In the genomic region with DNA sequence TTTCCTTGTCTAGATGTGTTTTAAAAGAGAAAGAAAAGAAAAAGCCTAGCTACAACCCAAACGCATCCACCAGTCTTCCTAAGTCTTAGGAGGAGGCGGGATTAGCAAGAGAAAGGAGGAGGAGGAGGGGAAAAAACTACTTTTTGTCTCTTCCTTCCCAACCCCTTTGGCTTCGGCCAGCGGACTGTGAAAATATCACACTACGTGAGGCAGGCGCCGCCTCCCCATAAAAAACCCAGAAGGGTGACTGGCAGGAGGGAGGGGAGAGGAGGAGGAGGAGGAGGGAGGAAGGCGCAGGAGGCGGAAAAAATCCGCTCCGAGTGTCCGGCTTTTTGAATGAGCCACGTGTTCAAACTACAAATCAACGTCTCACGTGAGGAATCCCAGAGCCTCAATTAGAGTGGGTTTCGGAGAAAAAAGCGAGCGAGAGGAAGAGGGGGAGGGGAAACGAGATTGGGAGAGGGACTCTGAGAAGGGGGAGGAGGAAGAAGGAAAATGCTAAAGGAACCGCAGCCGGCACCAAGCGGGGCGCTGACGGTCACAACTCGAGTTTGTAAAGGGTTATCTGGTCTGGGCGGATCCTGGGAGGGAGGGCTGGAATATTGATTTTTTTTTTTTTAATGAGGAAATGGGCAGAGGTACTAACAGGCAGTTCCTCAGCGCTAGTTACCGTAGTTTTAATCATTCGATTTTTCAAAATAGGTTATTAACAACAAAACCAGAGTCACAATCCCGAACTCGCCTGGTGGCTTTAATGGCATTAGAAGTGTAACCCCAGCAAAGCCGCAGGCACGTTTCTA, we compare ENCODE assay signal across 8 cellular contexts. TPM values are rescaled to one million over a fixed set of nuclear protein-coding genes. Genes with fewer than 3 reads are reported as not detected.
DNase-seq lines count a peak whose midpoint lies in the region; ATAC-seq and TF ChIP-seq lines count a peak whose summit lies in the region.

A gene (minus strand): TSS at position 202 of the 800 bp plus-strand sequence. CDS start 381 bp downstream, outside the sequence.

- H3K27ac ChIP-seq in left ventricle myocardium inferior (replicated peaks) (no peak within 1 kb of the TSS), Karpas-422 (ENCODE audit: low read length) (peak within 1 kb of the TSS; percentile 96), RWPE1 (peak within 1 kb of the TSS; percentile 98), mammary epithelial cell (ENCODE audit: insufficient read depth, low read depth, low read length) (no peak within 1 kb of the TSS), transverse colon (no peak within 1 kb of the TSS)

- H3K9me2 ChIP-seq in Karpas-422 (replicated peaks; ENCODE audit: insufficient read depth, low read length): no peaks in the 10 kb centered on the region

- H3K36me3 ChIP-seq in left ventricle myocardium inferior (no peaks in the 10 kb centered on the region), Karpas-422 (ENCODE audit: insufficient read depth, low read length) (peaks cover 7% of the 10 kb centered on the region; the same call in 1 of the 2 replicates), mammary epithelial cell (ENCODE audit: insufficient read depth, low read length) (no peaks in the 10 kb centered on the region), transverse colon (no peaks in the 10 kb centered on the region)

- intact Hi-C loops in left ventricle myocardium inferior (cut with micrococcal nuclease) (no loop called here), Right ventricle myocardium inferior (cut with DNase I) (no loop called here), mammary epithelial cell (cut with micrococcal nuclease) (loop anchor here (10.0 kb wide), 1 partner anchor 286 kb away; a partner anchor contains a TSS), transverse colon (cut with DNase I; ENCODE audit: low total_unique reads) (no loop called here)

- H3K4me3 ChIP-seq in left ventricle myocardium inferior: peak within 1 kb of the TSS; percentile 58
- peak within 1 kb of the TSS; percentile 91 for H3K4me3 ChIP-seq in Karpas-422 (ENCODE audit: low read length)
- peak within 1 kb of the TSS; percentile 27 to 48 (median 45) for H3K4me3 ChIP-seq in mammary epithelial cell (replicated peaks in 1 of 3; ENCODE audit: insufficient read depth in 1 of 3, low read depth in 2 of 3, low read length in 3 of 3)
- peak within 1 kb of the TSS in 3 of 4 donors; percentile 5 to 44 (median 28) for H3K4me3 ChIP-seq in transverse colon

- H3K79me2 ChIP-seq in Karpas-422 (ENCODE audit: low read length): peaks cover 64% of the 10 kb centered on the region
- H3K79me2 ChIP-seq in mammary epithelial cell (ENCODE audit: insufficient read depth, low read length): no peaks in the 10 kb centered on the region

- H3K9me3 ChIP-seq in left ventricle myocardium inferior (replicated peaks) (no peaks in the 10 kb centered on the region), Karpas-422 (ENCODE audit: low read length) (no peaks in the 10 kb centered on the region), mammary epithelial cell (replicated peaks; ENCODE audit: insufficient read depth, low read length) (no peaks in the 10 kb centered on the region), transverse colon (no peaks in the 10 kb centered on the region)

- POLR2A ChIA-PET in RWPE1 (lab: Yijun Ruan, JAX; ENCODE audit: low non-redundant PET): interaction anchor here (0.7 kb wide), 1 partner anchor 1395 kb away, joined by 3 read pairs; no protein-coding TSS in a partner anchor

- TF ChIP-seq CTCF in left ventricle myocardium inferior (IDR thresholded peaks at IDR 0.05; ENCODE audit: borderline replicate concordance) (no peak), RWPE1 (conservative IDR thresholded peaks at IDR 0.05; ENCODE audit: low read depth) (no peak), mammary epithelial cell (conservative IDR thresholded peaks at IDR 0.05 in 1 of 2, IDR thresholded peaks at IDR 0.05 in 1 of 2; ENCODE audit: extremely low read depth in 1 of 2, insufficient read depth in 1 of 2, low read depth in 1 of 2, low read length in 2 of 2) (no peak), transverse colon (IDR thresholded peaks at IDR 0.05) (no peak)

- peak within 1 kb of the TSS; percentile 93 for H3K9ac ChIP-seq in Karpas-422 (ENCODE audit: low read length)
- no peak within 1 kb of the TSS for H3K9ac ChIP-seq in mammary epithelial cell (ENCODE audit: insufficient read depth, low read length)

- in situ Hi-C loops in mammary epithelial cell (cut with MboI; ENCODE audit: low sequenced_read_pairs in 2 of 2): loop anchor here in 1 of 2 donors (10.0 kb wide), 1 partner anchor 196 kb away; no protein-coding TSS in a partner anchor
- in situ Hi-C loops in transverse colon (cut with MboI; ENCODE audit: low pct_ligation_motif_present in 1 of 4, low pct_unique_long_range_greater_than_20kb in 1 of 4, low sequenced_read_pairs in 3 of 4): no loop called here

- peaks cover 100% of the 10 kb centered on the region for H3K27me3 ChIP-seq in left ventricle myocardium inferior (ENCODE audit: low read depth)
- H3K27me3 ChIP-seq in Karpas-422 (ENCODE audit: low read length): no peaks in the 10 kb centered on the region
- H3K27me3 ChIP-seq in mammary epithelial cell (ENCODE audit: insufficient read depth, low read length): peaks cover 46% of the 10 kb centered on the region
- H3K27me3 ChIP-seq in transverse colon: peaks cover 100% of the 10 kb centered on the region

- H3K4me2 ChIP-seq in Karpas-422 (ENCODE audit: low read depth, low read length, poor library complexity, severe bottlenecking): peak within 1 kb of the TSS; percentile 82
- peak within 1 kb of the TSS; percentile 79 for H3K4me2 ChIP-seq in mammary epithelial cell (ENCODE audit: insufficient read depth, low read depth, low read length)

- no TSS peak for BruUV-seq in mammary epithelial cell (replicated peaks; lab: Mats Ljungman, UMichigan)

- ATAC-seq in Right ventricle myocardium inferior (no peak), GM19328 (IDR thresholded peaks at IDR 0.05; ENCODE audit: unreplicated experiment) (no peak)

- no peak for TF ChIP-seq POLR2A in transverse colon (IDR thresholded peaks at IDR 0.05)

- H2AFZ ChIP-seq in Karpas-422 (ENCODE audit: low read length) (no peak within 1 kb of the TSS; the same call in 1 of the 2 replicates), mammary epithelial cell (ENCODE audit: low read depth, low read length) (peak within 1 kb of the TSS; percentile 70)

- H3K4me1 ChIP-seq in left ventricle myocardium inferior (peaks cover 56% of the 10 kb centered on the region), Karpas-422 (ENCODE audit: low read length) (peaks cover 51% of the 10 kb centered on the region), mammary epithelial cell (ENCODE audit: insufficient read depth, low read length) (peaks cover 30% of the 10 kb centered on the region), transverse colon (peaks cover 34 to 57% (median 54%) of the 10 kb centered on the region in 4 donors)

- no peak for TF ChIP-seq EP300 in transverse colon (IDR thresholded peaks at IDR 0.05; ENCODE audit: low read depth)

- DNase-seq in left ventricle myocardium inferior: no peak
- DNase-seq in Right ventricle myocardium inferior (ENCODE audit: missing footprints): no peak
- peak; percentile 98 for DNase-seq in Karpas-422
- peak; percentile 81 for DNase-seq in RWPE1 (ENCODE audit: low spot score)
- peak; percentile 90 for DNase-seq in mammary epithelial cell
- DNase-seq in lung microvascular endothelial cell (ENCODE audit: low read depth in 2 of 2): peak; percentile 68 to 94
- DNase-seq in transverse colon: peak; percentile 24

- dilution Hi-C loops in mammary epithelial cell (cut with HindIII; ENCODE audit: low sequenced_read_pairs): no loop called here

- CTCF ChIA-PET in RWPE1 (lab: Yijun Ruan, JAX) (no interaction called here), mammary epithelial cell (lab: Charles Lee; ENCODE audit: low non-redundant PET) (no interaction called here)

- H4K20me1 ChIP-seq in Karpas-422 (ENCODE audit: insufficient read depth, low read depth, low read length): peaks cover 14% of the 10 kb centered on the region; the same call in 1 of the 2 replicates
- no peaks in the 10 kb centered on the region for H4K20me1 ChIP-seq in mammary epithelial cell (ENCODE audit: insufficient read depth, low read length)

- 13% methylated on average over 23 of the region's 33 CpGs for WGBS in mammary epithelial cell (ENCODE audit: low coverage, missing lambda C conversion rate)
- 2 to 3% methylated on average over 23 to 33 of the region's 33 CpGs for WGBS in transverse colon (ENCODE audit: low coverage in 1 of 2), 2 donors

RNA-seq across cellular contexts. Expression of the gene that starts here (rescaled TPM):
- total RNA-seq in left ventricle myocardium inferior (0.38 TPM), Right ventricle myocardium inferior (not detected), mammary epithelial cell (10 to 100 TPM in 1 of 2 donors, 1 to 10 TPM in 1; 5.0 to 14.4 TPM), lung microvascular endothelial cell (6.0 and 23.1 TPM in 2 replicates), transverse colon (under 1 TPM in 2 of 4 donors, not detected in 2; 0.41 to 0.64 TPM)
- total RNA-seq in Karpas-422 (2014; rRNA removed; shearing (Covaris generic); ENCODE audit: low replicate concordance): 61.5 and 120 TPM in 2 replicates
- 12.4 TPM for polyA plus RNA-seq in mammary epithelial cell
- polyA minus RNA-seq in mammary epithelial cell: 28.1 TPM

Comparison
In these comparisons a context has a peak if more than half of its experiments do, and no peak if none do; other contexts are left out.
1. Peak in DNase-seq and H3K4me3 ChIP-seq in transverse colon; RNA of the gene not detected or under 1 TPM.
2. DNase-seq: peak in Karpas-422 (single experiment), RWPE1 (single experiment), mammary epithelial cell (single experiment) and lung microvascular endothelial cell (2 of 2); none in left ventricle myocardium inferior (single experiment) and Right ventricle myocardium inferior (single experiment).
3. H3K27ac ChIP-seq: peak in Karpas-422 (single experiment) and RWPE1 (single experiment); none in left ventricle myocardium inferior (single experiment), mammary epithelial cell (single experiment) and transverse colon (0 of 4).
4. H3K4me3 ChIP-seq: peak in every context shown above with its lines; median percentile 91 in Karpas-422; 58 in left ventricle myocardium inferior; 45 in mammary epithelial cell; 28 in transverse colon.